ENCODE assay signal across 1 cellular context in genomic region chr13:48094781-48095502, GRCh38.
TF ChIP-seq lines count a peak whose summit lies in the region.

Gene MED4 (minus strand): TSS chr13:48095104. CDS start chr13:48095078, 26 bp downstream.

TF ChIP-seq in K562, 482 proteins besides CTCF, POLR2A, EP300 and RAD21 (continued from another document and continues in another):
- TF ChIP-seq MGA (IDR thresholded peaks at IDR 0.05) (peak; percentile 43), MCM3 (IDR thresholded peaks at IDR 0.05) (no peak), FUS (optimal IDR thresholded peaks at IDR 0.05; ENCODE audit: low read depth, low read length) (no peak), DNMT1 (IDR thresholded peaks at IDR 0.05) (no peak), BCL6 (CRISPR knock-in tag; IDR thresholded peaks at IDR 0.05) (no peak), SNRNP70 (optimal IDR thresholded peaks at IDR 0.05; ENCODE audit: low read depth, low read length) (no peak), MCM7 (IDR thresholded peaks at IDR 0.05) (no peak), ZNF583 (CRISPR knock-in tag; IDR thresholded peaks at IDR 0.05) (no peak), CBX5 (IDR thresholded peaks at IDR 0.05; ENCODE audit: borderline replicate concordance, low read depth) (no peak), ZNF23 (CRISPR knock-in tag; IDR thresholded peaks at IDR 0.05) (no peak), ETS1 (conservative IDR thresholded peaks at IDR 0.05; ENCODE audit: control insufficient read depth, low read depth, low read length) (no peak), ZBTB40 (IDR thresholded peaks at IDR 0.05) (peak; percentile 77), ZBTB40 (CRISPR knock-in tag; IDR thresholded peaks at IDR 0.05) (no peak), MEF2D (tag; conservative IDR thresholded peaks at IDR 0.05; ENCODE audit: low read depth) (no peak), PBX2 (CRISPR knock-in tag; IDR thresholded peaks at IDR 0.05; ENCODE audit: low read depth) (no peak), PBX2 (tag; conservative IDR thresholded peaks at IDR 0.05; ENCODE audit: low read depth) (no peak), STAT5A (IDR thresholded peaks at IDR 0.05; ENCODE audit: borderline replicate concordance, low read length) (no peak), E2F1 (CRISPR knock-in tag; IDR thresholded peaks at IDR 0.05) (peak; percentile 75; the same call in 1 of the 2 replicates), HES1 (IDR thresholded peaks at IDR 0.05; ENCODE audit: low read depth) (no peak), WHSC1 (IDR thresholded peaks at IDR 0.05; ENCODE audit: low read length) (no peak), ZBTB17 (CRISPR knock-in tag; IDR thresholded peaks at IDR 0.05) (no peak), ZFPM2 (CRISPR knock-in tag; IDR thresholded peaks at IDR 0.05) (no peak)
